24 cellular contexts compared by ENCODE assay signal in the genomic region with DNA sequence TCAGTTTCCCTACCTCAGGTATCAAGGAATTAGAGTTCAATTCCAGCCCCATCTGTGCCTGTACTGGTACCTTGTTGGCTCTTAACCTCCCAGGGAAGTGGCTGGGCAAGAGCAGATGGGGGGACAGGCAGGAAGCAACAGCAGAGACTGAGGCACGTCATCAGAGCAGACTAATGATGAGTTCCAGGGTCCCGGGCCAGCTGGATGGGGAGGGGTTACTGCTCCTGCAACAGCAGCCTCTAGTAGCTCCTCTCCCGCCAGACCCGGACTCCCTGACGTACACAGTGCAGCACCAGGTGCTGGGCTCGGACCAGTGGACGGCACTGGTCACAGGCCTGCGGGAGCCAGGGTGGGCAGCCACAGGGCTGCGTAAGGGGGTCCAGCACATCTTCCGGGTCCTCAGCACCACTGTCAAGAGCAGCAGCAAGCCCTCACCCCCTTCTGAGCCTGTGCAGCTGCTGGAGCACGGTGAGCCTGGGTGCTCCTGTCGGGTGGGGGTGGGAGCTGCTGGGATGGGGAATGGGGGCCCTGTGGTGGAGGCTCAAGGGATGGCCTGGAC. TPM values are rescaled to one million over a fixed set of nuclear protein-coding genes. Genes with fewer than 3 reads are reported as not detected.
"Had no signal": no experiment of that assay in that cellular context is flagged by ENCODE, and none has a peak within 500 bp of the region (broad histone marks: within the 10 kb centered on the region; RNA-seq: fewer than 3 reads in every experiment).

No MANE protein-coding gene starts in this region.

- ATAC-seq: activated CD4-positive, CD25-positive, alpha-beta regulatory T cell treated with anti-CD3 and anti-CD28 coated beads, Interleukin-2, amount 50 U/mL, for 24 hours; activated CD8-positive, alpha-beta T cell treated with anti-CD3 and anti-CD28 coated beads, Interleukin-2, amount 10 ng/mL, durations not matched to agents 7 days and 5 days had no signal

- DNase-seq: activated CD4-positive, alpha-beta T cell treated with anti-CD3 and anti-CD28 coated beads for 4 hours; activated CD8-positive, alpha-beta memory T cell treated with anti-CD3 and anti-CD28 coated beads, Interleukin-2, amount 50 U/mL, for 48 hours; activated CD8-positive, alpha-beta T cell treated with anti-CD3 and anti-CD28 coated beads, Interleukin-2, amount 10 ng/mL, durations not matched to agents 7 days and 5 days; activated effector memory CD4-positive, alpha-beta T cell treated with Interleukin-2 at 50 U/mL for 16 hours; activated naive CD4-positive, alpha-beta T cell; activated T-cell treated with anti-CD3 and anti-CD28 coated beads, Interleukin-2, amount 50 U/mL, for 1 hour; central memory CD4-positive, alpha-beta T cell; KG1; NCI-H1048; NCI-H146; NCI-H2029 treated with DMSO at 0.1 percent for 48 hours; NCI-H345; NCI-H510A treated with DMSO at 0.1 percent for 48 hours; NCI-H69; NK-92 treated with Interleukin-12 subunit alpha and Interleukin-12 subunit beta, amount 100 ng/mL, for 24 hours; Peyer's patch; SHP77 had no signal

- H3K36me3 ChIP-seq: Peyer's patch, SJSA1 had no signal

- H3K9me3 ChIP-seq: Peyer's patch, SJSA1 had no signal

- H3K4me1 ChIP-seq: Peyer's patch had no signal

- H3K27me3 ChIP-seq: SJSA1 had no signal

- H3K27ac ChIP-seq: Peyer's patch, RWPE1, SJSA1 had no signal

- H3K4me3 ChIP-seq: Peyer's patch, SJSA1 had no signal

RNA-seq across cellular contexts. Expression of a gene that starts 38.1 kb away (rescaled TPM):
- polyA plus RNA-seq: IgD-negative memory B cell had no signal

RNA-seq across cellular contexts. Expression of a gene that starts 41.6 kb away (rescaled TPM):
- total RNA-seq: activated CD8-positive, alpha-beta T cell treated with anti-CD3 and anti-CD28 coated beads, Interleukin-2, amount 10 ng/mL, durations not matched to agents 7 days and 5 days; LHCN-M2; SJSA1 had no signal
- polyA plus RNA-seq: IgD-negative memory B cell had no signal

RNA-seq across cellular contexts. Expression of a gene that starts 54.5 kb away (rescaled TPM):
- total RNA-seq: activated CD8-positive, alpha-beta T cell treated with anti-CD3 and anti-CD28 coated beads, Interleukin-2, amount 10 ng/mL, durations not matched to agents 7 days and 5 days; activated T-helper 1 cell treated with anti-CD3 and anti-CD28 coated beads, Interleukin-12 subunit alpha, Interleukin-12 subunit beta, Interleukin-2, Interleukin-4 antibody, amounts not matched to agents 30 ng/mL and 10 ng/mL and 1 ng/mL, durations not matched to agents 14 hours and 24 hours and 36 hours; M059J had no signal
- polyA plus RNA-seq: IgD-negative memory B cell had no signal
